ENCODE assay signal across 9 cellular contexts in the genomic region with DNA sequence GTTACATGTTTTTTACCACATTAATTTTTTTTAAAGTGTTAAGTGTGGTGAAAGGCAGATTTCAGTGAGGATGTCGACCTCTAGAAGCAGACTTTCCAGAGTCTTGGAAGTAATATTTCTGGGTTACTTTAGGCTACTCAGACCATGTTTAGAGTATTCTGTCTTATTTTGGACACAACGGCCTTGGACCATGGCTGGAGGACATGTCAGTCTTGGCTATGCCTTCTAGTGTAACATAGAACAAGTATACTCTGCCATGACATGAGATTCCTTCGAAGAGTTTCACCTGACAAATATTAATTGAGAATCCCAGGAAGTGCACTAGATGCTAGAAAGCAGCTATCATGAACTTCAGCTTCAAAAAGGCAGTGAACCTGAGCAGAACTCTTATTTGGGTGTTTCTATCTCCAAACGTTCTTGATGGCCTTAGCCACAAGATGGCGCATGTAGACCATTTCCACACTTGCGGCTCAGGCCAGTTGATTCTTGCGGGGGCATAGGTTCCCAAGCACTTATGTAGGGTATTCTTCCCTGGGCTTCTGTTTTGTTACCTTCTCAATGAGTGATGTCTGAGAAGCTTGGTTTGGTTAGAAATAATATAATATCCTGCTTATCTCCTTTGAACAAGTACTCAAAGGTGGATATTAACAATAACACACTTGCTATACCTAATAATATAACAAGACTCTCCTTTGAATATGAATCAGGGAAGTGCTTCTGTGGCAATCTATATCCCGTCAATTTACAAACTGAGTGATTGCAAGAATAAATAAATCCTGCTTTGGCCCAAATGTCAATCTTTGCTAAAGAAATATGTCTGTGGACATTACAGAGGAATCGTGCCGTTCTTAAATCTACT.
A peak's percentile ranks its signal among the peaks of the same experiment; 100 is the strongest.
DNase-seq lines count a peak whose midpoint lies in the region; ATAC-seq and TF ChIP-seq lines count a peak whose summit lies in the region.
"Had no signal": no experiment of that assay in that cellular context is flagged by ENCODE, and none has a peak within 500 bp of the region (broad histone marks: within the 10 kb centered on the region; RNA-seq: fewer than 3 reads in every experiment).

No MANE protein-coding gene starts in this region.

- no peaks in the 10 kb centered on the region for H3K4me1 ChIP-seq in body of pancreas

- H3K9me3 ChIP-seq in T-helper 17 cell (ENCODE audit: control insufficient read depth, low read length, poor library complexity, severe bottlenecking) = no peaks in the 10 kb centered on the region
- no peaks in the 10 kb centered on the region for H3K9me3 ChIP-seq in body of pancreas
- H3K9me3 ChIP-seq: BLaER1 treated with 17β-estradiol and CSF1 and Interleukin-3, amounts not matched to agents 10 nM and 100 nM had no signal

- no peak for TF ChIP-seq POLR2A in body of pancreas (IDR thresholded peaks at IDR 0.05)

- intact Hi-C loops in body of pancreas (cut with DNase I) = loop anchor here (10.0 kb wide), 1 partner anchor 128 kb away; no protein-coding TSS in a partner anchor

- DNase-seq in NCI-H524 (lab: John Stamatoyannopoulos, UW) (peak; percentile 29 to 76), NCI-H524 treated with DMSO at 0.1 percent for 48 hours (lab: John Stamatoyannopoulos, UW) (no peak), NCI-H1092 treated with DMSO at 0.1 percent for 48 hours (lab: John Stamatoyannopoulos, UW) (peak; percentile 53), T-helper 17 cell (peak in 2 of 3 donors; percentile 10 to 18), body of pancreas (peak; percentile 68 to 77 (median 74)), inferior parietal cortex (ENCODE audit: extremely low spot score) (peak; percentile 91)
- peak; percentile 62 for DNase-seq in stimulated activated CD4-positive, alpha-beta T cell treated with anti-CD3 and anti-CD28 coated beads, Interleukin-15, amount 100 ng/mL, for 24 hours

- H3K36me3 Mint-ChIP-seq in T-helper 17 cell (ENCODE audit: low read depth) = no peaks in the 10 kb centered on the region

- no peak overlapping the region for H3K4me3 Mint-ChIP-seq in T-helper 17 cell

- H3K36me3 ChIP-seq in body of pancreas (replicated peaks in 1 of 2; ENCODE audit: insufficient read depth in 1 of 2, low read depth in 2 of 2) = no peaks in the 10 kb centered on the region
- H3K36me3 ChIP-seq: BLaER1 treated with 17β-estradiol and CSF1 and Interleukin-3, amounts not matched to agents 10 nM and 100 nM had no signal

- ATAC-seq in HG02610 (IDR thresholded peaks at IDR 0.05; ENCODE audit: unreplicated experiment) (peak; percentile 78), T-helper 17 cell (peak; percentile 50), body of pancreas (peak; percentile 74)

- WGBS in body of pancreas, 2 donors = 27 to 31% methylated on average over 10 of the region's 10 CpGs

- no peak overlapping the region for H3K4me3 ChIP-seq in body of pancreas
- H3K4me3 ChIP-seq: BLaER1 treated with 17β-estradiol and CSF1 and Interleukin-3, amounts not matched to agents 10 nM and 100 nM had no signal

- H3K27me3 ChIP-seq in body of pancreas = no peaks in the 10 kb centered on the region

- H3K27ac ChIP-seq in body of pancreas = no peak overlapping the region
- H3K27ac ChIP-seq: BLaER1 treated with 17β-estradiol and CSF1 and Interleukin-3, amounts not matched to agents 10 nM and 100 nM had no signal

- H3K27me3 Mint-ChIP-seq in T-helper 17 cell = peaks cover 6% of the 10 kb centered on the region

- no peak overlapping the region for H3K27ac Mint-ChIP-seq in T-helper 17 cell

- H3K4me1 Mint-ChIP-seq in T-helper 17 cell = no peaks in the 10 kb centered on the region

- TF ChIP-seq CTCF in body of pancreas (IDR thresholded peaks at IDR 0.05) = peak; percentile 52 to 79 (median 75)
